28 cellular contexts compared by ENCODE assay signal in genomic region chr1:88080875-88081274, GRCh38.
"Had no signal": no experiment of that assay in that cellular context is flagged by ENCODE, and none has a peak within 500 bp of the region (broad histone marks: within the 10 kb centered on the region; RNA-seq: fewer than 3 reads in every experiment).

No MANE protein-coding gene starts in this region.

- ATAC-seq: natural killer cell; psoas muscle; right cardiac atrium; right lobe of liver; stimulated activated memory B cell treated with anti-CD40 and anti-IgM and Interleukin-4, amounts not matched to agents 10 μg/mL and 1 μg/mL and 100 μg/mL, for 72 hours; stimulated activated naive CD8-positive, alpha-beta T cell treated with anti-CD3 and anti-CD28 coated beads, Interleukin-15, amount 100 ng/mL, for 72 hours; stimulated activated naive CD8-positive, alpha-beta T cell treated with anti-CD3 and anti-CD28 coated beads, Interleukin-15, Interleukin-2, amounts not matched to agents 100 U/mL and 50 U/mL, for 24 hours; upper lobe of right lung had no signal

- H3K27ac ChIP-seq: neural progenitor cell, ovary, parathyroid adenoma, psoas muscle, right lobe of liver, sigmoid colon, spleen, suprapubic skin, testis, tibial artery, transverse colon, upper lobe of right lung, uterus had no signal

- H3K4me1 ChIP-seq: neural progenitor cell, parathyroid adenoma, psoas muscle, right lobe of liver, sigmoid colon, spleen, suprapubic skin, testis, tibial artery, transverse colon, upper lobe of right lung, uterus had no signal

- H3K27me3 ChIP-seq: neural progenitor cell, ovary, right lobe of liver, sigmoid colon, spleen, suprapubic skin, testis, tibial artery, transverse colon, upper lobe of right lung, uterus had no signal

- H2AFZ ChIP-seq: neural progenitor cell, parathyroid adenoma had no signal

- H3K4me3 ChIP-seq: neural progenitor cell, ovary, psoas muscle, right lobe of liver, sigmoid colon, smooth muscle cell, spleen, suprapubic skin, testis, tibial artery, transverse colon, upper lobe of right lung, uterus had no signal

- H3K79me2 ChIP-seq: parathyroid adenoma had no signal

- H3K9me3 ChIP-seq: ovary, right lobe of liver, sigmoid colon, suprapubic skin, testis, uterus had no signal

- H3K36me3 ChIP-seq: neural progenitor cell, ovary, right lobe of liver, sigmoid colon, spleen, suprapubic skin, tibial artery, transverse colon, upper lobe of right lung, uterus had no signal

- H3K4me2 ChIP-seq: neural progenitor cell, smooth muscle cell had no signal

- DNase-seq: natural killer cell; occipital lobe; ovary; posterior cingulate gyrus; psoas muscle; right cardiac atrium; right lobe of liver; sigmoid colon; spleen; stimulated activated CD4-positive, alpha-beta T cell treated with anti-CD3 and anti-CD28 coated beads, Interleukin-12 subunit alpha, Interleukin-12 subunit beta, amount 100 ng/mL, for 4 hours; stimulated activated CD4-positive, alpha-beta T cell treated with anti-CD3 and anti-CD28 coated beads, Interleukin-1b, Interleukin-23, amount 100 ng/mL, for 48 hours; stimulated activated CD4-positive, alpha-beta T cell treated with anti-CD3 and anti-CD28 coated beads, Interleukin-4, amount 100 ng/mL, for 1 hour; stimulated activated CD4-positive, alpha-beta T cell treated with anti-CD3 and anti-CD28 coated beads, Interleukin-4, amount 100 ng/mL, for 4 hours; stimulated activated CD8-positive, alpha-beta memory T cell treated with anti-CD3 and anti-CD28 coated beads, Interleukin-4, amount 100 ng/mL, for 48 hours; stimulated activated naive CD4-positive, alpha-beta T cell; stimulated activated naive CD8-positive, alpha-beta T cell treated with anti-CD3 and anti-CD28 coated beads, Interleukin-15, amount 100 ng/mL, for 72 hours; stimulated activated naive CD8-positive, alpha-beta T cell treated with anti-CD3 and anti-CD28 coated beads, Interleukin-15, Interleukin-2, amounts not matched to agents 100 U/mL and 50 U/mL, for 24 hours; substantia nigra; testis; tibial artery; transverse colon; upper lobe of right lung; uterus had no signal
